9 cellular contexts compared by ENCODE assay signal in genomic region chr7:116528008-116528789, GRCh38. TPM values are rescaled to one million over a fixed set of nuclear protein-coding genes. Genes with fewer than 3 reads are reported as not detected.
DNase-seq lines count a peak whose midpoint lies in the region; ATAC-seq and TF ChIP-seq lines count a peak whose summit lies in the region.
"Had no signal": no experiment of that assay in that cellular context is flagged by ENCODE, and none has a peak within 500 bp of the region (broad histone marks: within the 10 kb centered on the region; RNA-seq: fewer than 3 reads in every experiment).

No MANE protein-coding gene starts in this region.

- H3K27ac Mint-ChIP-seq in activated CD8-positive, alpha-beta T cell treated with anti-CD3 and anti-CD28 coated beads, Interleukin-2, amount 10 ng/mL, durations not matched to agents 7 days and 5 days: no peak overlapping the region

- H3K36me3 Mint-ChIP-seq in activated CD8-positive, alpha-beta T cell treated with anti-CD3 and anti-CD28 coated beads, Interleukin-2, amount 10 ng/mL, durations not matched to agents 7 days and 5 days (ENCODE audit: low read depth): no peaks in the 10 kb centered on the region

- peak; percentile 73 for ATAC-seq in omental fat pad (ENCODE audit: low FRiP score)
- ATAC-seq in GM19395 (IDR thresholded peaks at IDR 0.05; ENCODE audit: unreplicated experiment): no peak
- no peak for ATAC-seq in GM18498 (IDR thresholded peaks at IDR 0.05; ENCODE audit: unreplicated experiment)
- ATAC-seq in activated CD8-positive, alpha-beta T cell treated with anti-CD3 and anti-CD28 coated beads, Interleukin-2, amount 10 ng/mL, durations not matched to agents 7 days and 5 days: no peak

- H3K9me3 Mint-ChIP-seq in activated CD8-positive, alpha-beta T cell treated with anti-CD3 and anti-CD28 coated beads, Interleukin-2, amount 10 ng/mL, durations not matched to agents 7 days and 5 days (ENCODE audit: insufficient read depth): no peaks in the 10 kb centered on the region

- H3K4me1 Mint-ChIP-seq in activated CD8-positive, alpha-beta T cell treated with anti-CD3 and anti-CD28 coated beads, Interleukin-2, amount 10 ng/mL, durations not matched to agents 7 days and 5 days (ENCODE audit: low read depth): peaks cover 22% of the 10 kb centered on the region

- H3K27me3 Mint-ChIP-seq in activated CD8-positive, alpha-beta T cell treated with anti-CD3 and anti-CD28 coated beads, Interleukin-2, amount 10 ng/mL, durations not matched to agents 7 days and 5 days (ENCODE audit: low read depth): peaks cover 70% of the 10 kb centered on the region

- CTCF ChIA-PET in activated CD8-positive, alpha-beta T cell treated with anti-CD3 and anti-CD28 coated beads, Interleukin-2, amount 10 ng/mL, durations not matched to agents 7 days and 5 days (lab: Charles Lee): interaction anchor here (1.4 to 3.3 kb wide), 2 partner anchors 60 to 348 kb away, joined by 3 to 25 read pairs; no protein-coding TSS in a partner anchor

- TF ChIP-seq CTCF in omental fat pad (IDR thresholded peaks at IDR 0.05): no peak

- DNase-seq in AG08396 (ENCODE audit: low spot score) (peak; percentile 82), RPMI7951 (ENCODE audit: low read depth) (peak; percentile 99), fibroblast of gingiva (ENCODE audit: low read depth) (peak; percentile 97), omental fat pad (ENCODE audit: low spot score) (peak; percentile 41)
- no peak for DNase-seq in activated CD8-positive, alpha-beta memory T cell treated with anti-CD3 and anti-CD28 coated beads for 24 hours
- no peak for DNase-seq in activated CD8-positive, alpha-beta T cell treated with anti-CD3 and anti-CD28 coated beads, Interleukin-2, amount 10 ng/mL, durations not matched to agents 7 days and 5 days
- DNase-seq: NCI-H187 treated with DMSO at 0.1 percent for 48 hours had no signal

- POLR2A ChIA-PET in activated CD8-positive, alpha-beta T cell treated with anti-CD3 and anti-CD28 coated beads, Interleukin-2, amount 10 ng/mL, durations not matched to agents 7 days and 5 days (lab: Charles Lee): interaction anchor here (0.6 kb wide), 1 partner anchor 318 kb away, joined by 3 read pairs; the partner anchor contains the start of gene TES

- no peak overlapping the region for H3K4me3 Mint-ChIP-seq in activated CD8-positive, alpha-beta T cell treated with anti-CD3 and anti-CD28 coated beads, Interleukin-2, amount 10 ng/mL, durations not matched to agents 7 days and 5 days

RNA-seq across cellular contexts. Expression of gene CAV1, which starts 3.4 kb away (rescaled TPM):
- 250 and 313 TPM in 2 replicates for total RNA-seq in RPMI7951 (2014; rRNA removed; shearing (Covaris generic))
- total RNA-seq in omental fat pad: 100 to 1,000 TPM; 354 to 482 (median 468) TPM
- not detected for total RNA-seq in activated CD8-positive, alpha-beta T cell treated with anti-CD3 and anti-CD28 coated beads, Interleukin-2, amount 10 ng/mL, durations not matched to agents 7 days and 5 days

RNA-seq across cellular contexts. Expression of gene CAV2, which starts 28.7 kb away (rescaled TPM):
- total RNA-seq in RPMI7951 (2014; rRNA removed; shearing (Covaris generic)): 74.9 and 109 TPM in 2 replicates
- 100 to 1,000 TPM; 144 to 204 (median 164) TPM for total RNA-seq in omental fat pad
- total RNA-seq in activated CD8-positive, alpha-beta T cell treated with anti-CD3 and anti-CD28 coated beads, Interleukin-2, amount 10 ng/mL, durations not matched to agents 7 days and 5 days: not detected

Comparison
In these comparisons a context has a peak if more than half of its experiments do, and no peak if none do; other contexts are left out.
1. DNase-seq: peak in AG08396 (single experiment), RPMI7951 (single experiment), fibroblast of gingiva (single experiment) and omental fat pad (single experiment); none in activated CD8-positive, alpha-beta memory T cell treated with anti-CD3 and anti-CD28 coated beads for 24 hours (single experiment) and activated CD8-positive, alpha-beta T cell treated with anti-CD3 and anti-CD28 coated beads, Interleukin-2, amount 10 ng/mL, durations not matched to agents 7 days and 5 days (single experiment).
2. RNA of gene CAV1, which starts 3.4 kb away (total RNA-seq): 354 to 482 TPM in omental fat pad and 250 to 313 TPM in RPMI7951; not detected in activated CD8-positive, alpha-beta T cell treated with anti-CD3 and anti-CD28 coated beads, Interleukin-2, amount 10 ng/mL, durations not matched to agents 7 days and 5 days; every median in the first group is over 100 times any median in the second.
3. RNA of gene CAV2, which starts 28.7 kb away (total RNA-seq): 144 to 204 TPM in omental fat pad and 74.9 to 109 TPM in RPMI7951; not detected in activated CD8-positive, alpha-beta T cell treated with anti-CD3 and anti-CD28 coated beads, Interleukin-2, amount 10 ng/mL, durations not matched to agents 7 days and 5 days; every median in the first group is over 10 times any median in the second.